In the genomic region with DNA sequence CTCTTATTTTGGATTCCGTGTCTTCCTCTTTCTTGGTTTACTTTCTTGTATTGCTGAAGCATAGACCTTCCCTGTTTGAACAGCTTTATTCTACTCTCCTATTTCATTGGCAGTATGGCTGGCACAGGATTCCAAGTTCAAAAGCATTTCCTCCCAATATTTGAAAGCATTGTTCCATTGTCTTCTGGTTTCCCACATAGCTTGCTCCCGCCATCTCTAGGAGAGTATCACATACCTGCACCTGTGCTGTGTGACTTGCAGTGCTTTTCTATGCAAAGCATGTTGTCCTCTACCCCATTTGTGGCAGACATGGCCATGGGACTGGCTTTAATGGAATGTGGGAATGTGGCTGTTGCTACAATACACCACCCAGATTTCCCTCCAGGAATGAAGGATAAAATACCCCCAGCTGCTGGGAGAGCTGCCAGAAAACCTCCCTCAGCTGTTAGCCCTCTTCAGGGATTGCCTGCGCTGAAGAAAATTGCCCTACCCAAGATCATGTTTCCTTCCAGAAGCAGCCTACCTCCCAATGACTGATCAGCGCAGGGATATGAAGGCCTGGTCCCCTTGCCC, we compare ENCODE assay signal across 16 cellular contexts.
"Had no signal": no experiment of that assay in that cellular context is flagged by ENCODE, and none has a peak within 500 bp of the region (broad histone marks: within the 10 kb centered on the region; RNA-seq: fewer than 3 reads in every experiment).

No MANE protein-coding gene starts in this region.

- H3K27ac ChIP-seq: foreskin keratinocyte, tibial artery, VCaP had no signal

- DNase-seq: activated CD4-positive, alpha-beta T cell treated with anti-CD3 and anti-CD28 coated beads, Interleukin-2, amount 10 ng/mL, durations not matched to agents 24 days and 14 days; activated CD8-positive, alpha-beta memory T cell treated with anti-CD3 and anti-CD28 coated beads, Interleukin-2, amount 10 ng/mL, durations not matched to agents 7 days and 5 days; activated CD8-positive, alpha-beta T cell treated with anti-CD3 and anti-CD28 coated beads for 36 hours; activated gamma-delta T cell; activated T-cell treated with anti-CD3 and anti-CD28 coated beads for 4 hours; anterior cingulate cortex; central memory CD4-positive, alpha-beta T cell; foreskin keratinocyte; left colon; naive B cell; stimulated activated CD4-positive, alpha-beta T cell treated with anti-CD3 and anti-CD28 coated beads, Interleukin-1b, Interleukin-23, amount 100 ng/mL, for 48 hours; stimulated activated naive CD8-positive, alpha-beta T cell treated with anti-CD3 and anti-CD28 coated beads, Interleukin-15, amount 100 ng/mL, for 72 hours; T-cell; tibial artery had no signal

- H3K27me3 ChIP-seq: foreskin keratinocyte, tibial artery had no signal

- H3K36me3 ChIP-seq: tibial artery had no signal

- H3K4me3 ChIP-seq: tibial artery had no signal

- ATAC-seq: activated CD4-positive, CD25-positive, alpha-beta regulatory T cell treated with anti-CD3 and anti-CD28 coated beads, Interleukin-2, amount 50 U/mL, for 24 hours; activated CD8-positive, alpha-beta memory T cell treated with anti-CD3 and anti-CD28 coated beads, Interleukin-2, amount 10 ng/mL, durations not matched to agents 7 days and 5 days; activated CD8-positive, alpha-beta T cell treated with anti-CD3 and anti-CD28 coated beads for 36 hours; foreskin keratinocyte; left colon; stimulated activated naive CD8-positive, alpha-beta T cell treated with anti-CD3 and anti-CD28 coated beads, Interleukin-15, amount 100 ng/mL, for 72 hours; T-cell had no signal

- H3K4me1 ChIP-seq: foreskin keratinocyte, tibial artery had no signal

- H3K9me3 ChIP-seq: tibial artery had no signal
